Comparison of ENCODE assay signal across 10 cellular contexts in the genomic region with DNA sequence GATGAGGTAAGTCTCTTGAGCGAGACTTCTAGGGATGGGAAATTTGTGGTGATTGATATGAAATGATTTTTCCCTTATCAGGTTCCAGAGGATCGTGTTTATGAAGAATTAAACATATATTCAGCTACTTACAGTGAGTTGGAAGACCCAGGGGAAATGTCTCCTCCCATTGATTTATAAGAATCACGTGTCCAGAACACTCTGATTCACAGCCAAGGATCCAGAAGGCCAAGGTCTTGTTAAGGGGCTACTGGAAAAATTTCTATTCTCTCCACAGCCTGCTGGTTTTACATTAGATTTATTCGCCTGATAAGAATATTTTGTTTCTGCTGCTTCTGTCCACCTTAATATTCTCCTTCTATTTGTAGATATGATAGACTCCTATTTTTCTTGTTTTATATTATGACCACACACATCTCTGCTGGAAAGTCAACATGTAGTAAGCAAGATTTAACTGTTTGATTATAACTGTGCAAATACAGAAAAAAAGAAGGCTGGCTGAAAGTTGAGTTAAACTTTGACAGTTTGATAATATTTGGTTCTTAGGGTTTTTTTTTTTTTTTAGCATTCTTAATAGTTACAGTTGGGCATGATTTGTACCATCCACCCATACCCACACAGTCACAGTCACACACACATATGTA. TPM values are rescaled to one million over a fixed set of nuclear protein-coding genes. Genes with fewer than 3 reads are reported as not detected.
"Had no signal": no experiment of that assay in that cellular context is flagged by ENCODE, and none has a peak within 500 bp of the region (broad histone marks: within the 10 kb centered on the region; RNA-seq: fewer than 3 reads in every experiment).

No MANE protein-coding gene starts in this region.

- H3K4me2 ChIP-seq: KMS-11 had no signal

- H3K4me3 ChIP-seq: K562 had no signal

- DNase-seq: IMR-90, KBM-7, KG1 had no signal

- ATAC-seq: K562 had no signal

- FAIRE-seq: HTR-8/SVneo, K562 had no signal

- H3K27ac ChIP-seq: HL-60, KMS-11 had no signal

- H3K9ac ChIP-seq: KMS-11 had no signal

RNA-seq across cellular contexts. Expression of a gene that starts 7.1 kb away (rescaled TPM):
- total RNA-seq: HT-29, HT1080, IMR-90 had no signal
- polyA plus RNA-seq: IgD-negative memory B cell, IMR-90 had no signal

RNA-seq across cellular contexts. Expression of a gene that starts 39.1 kb away (rescaled TPM):
- total RNA-seq: HT-29, HT1080, IMR-90 had no signal
- polyA plus RNA-seq: IgD-negative memory B cell, IMR-90 had no signal

RNA-seq across cellular contexts. Expression of a gene that starts 55.4 kb away (rescaled TPM):
- total RNA-seq: HT-29, HT1080, IMR-90 had no signal
- polyA plus RNA-seq: IgD-negative memory B cell, IMR-90 had no signal
